In genomic region chr19:28406237-28406596, GRCh38 we compare ENCODE assay signal across 18 cellular contexts.
"Had no signal": no experiment of that assay in that cellular context is flagged by ENCODE, and none has a peak within 500 bp of the region (broad histone marks: within the 10 kb centered on the region; RNA-seq: fewer than 3 reads in every experiment).

No MANE protein-coding gene starts in this region.

- ATAC-seq: activated CD8-positive, alpha-beta T cell treated with anti-CD3 and anti-CD28 coated beads for 36 hours; activated naive CD4-positive, alpha-beta T cell treated with anti-CD3 and anti-CD28 coated beads, Interleukin-2, amount 50 U/mL, for 72 hours; activated T-cell treated with anti-CD3 and anti-CD28 coated beads, Interleukin-2, amount 50 U/mL, for 4 hours; esophagus mucosa; pancreas had no signal

- H3K36me3 ChIP-seq: neural progenitor cell, pancreas, tibial artery, uterus had no signal

- H3K4me3 ChIP-seq: lung, neural progenitor cell, pancreas, tibial artery, uterus had no signal

- H3K27ac ChIP-seq: coronary artery, neural progenitor cell, pancreas, tibial artery had no signal

- DNase-seq: activated B cell treated with CpG ODN at 0.5 μM for 24 hours; activated CD4-positive, alpha-beta T cell treated with anti-CD3 and anti-CD28 coated beads for 48 hours; activated CD8-positive, alpha-beta T cell treated with anti-CD3 and anti-CD28 coated beads for 36 hours; activated gamma-delta T cell; activated T-cell treated with anti-CD3 and anti-CD28 coated beads, Interleukin-2, amount 50 U/mL, for 4 hours; amniotic stem cell; midbrain; pancreas; stimulated activated CD4-positive, alpha-beta T cell treated with anti-CD3 and anti-CD28 coated beads, Interleukin-15, amount 100 ng/mL, for 24 hours; stimulated activated CD4-positive, alpha-beta T cell treated with anti-CD3 and anti-CD28 coated beads, Interleukin-4, amount 100 ng/mL, for 24 hours; stimulated activated naive CD4-positive, alpha-beta T cell; tibial artery had no signal

- H3K4me1 ChIP-seq: pancreas, tibial artery, uterus had no signal

- H3K9me3 ChIP-seq: pancreas, tibial artery, uterus had no signal

- H3K27me3 ChIP-seq: neural progenitor cell, pancreas, uterus had no signal
